ENCODE assay signal across 8 cellular contexts in genomic region chr13:40982772-40983171, GRCh38. TPM values are rescaled to one million over a fixed set of nuclear protein-coding genes. Genes with fewer than 3 reads are reported as not detected.
DNase-seq lines count a peak whose midpoint lies in the region; ATAC-seq and TF ChIP-seq lines count a peak whose summit lies in the region.

No MANE protein-coding gene starts in this region.

- H3K4me3 Mint-ChIP-seq in activated T-helper 17 cell treated with anti-CD3 and anti-CD28 coated beads, Interleukin-2, amount 50 U/mL, for 72 hours, result peak overlapping the region; percentile 98

- peak overlapping the region; percentile 94 for H3K4me2 ChIP-seq in Loucy (ENCODE audit: low read depth, low read length, poor library complexity, severe bottlenecking)

- peaks cover 91% of the 10 kb centered on the region for H4K20me1 ChIP-seq in Loucy (ENCODE audit: insufficient read depth, low read length, poor library complexity, severe bottlenecking)

- peaks cover 49% of the 10 kb centered on the region for H3K36me3 Mint-ChIP-seq in activated T-helper 17 cell treated with anti-CD3 and anti-CD28 coated beads, Interleukin-2, amount 50 U/mL, for 72 hours (ENCODE audit: low read depth)

- H3K27me3 ChIP-seq in Loucy (ENCODE audit: insufficient read depth, low read length, poor library complexity, severe bottlenecking) (no peaks in the 10 kb centered on the region), heart left ventricle (no peaks in the 10 kb centered on the region)

- no peaks in the 10 kb centered on the region for H3K9me3 ChIP-seq in Loucy (ENCODE audit: insufficient read depth, low read depth, low read length)
- H3K9me3 ChIP-seq in heart left ventricle, result no peaks in the 10 kb centered on the region

- H3K4me1 ChIP-seq in Loucy (ENCODE audit: insufficient read depth, low read length, poor library complexity, severe bottlenecking) (peaks cover 66% of the 10 kb centered on the region), heart left ventricle (peaks cover 20 to 91% (median 56%) of the 10 kb centered on the region in 12 donors)

- H3K79me2 ChIP-seq in Loucy (ENCODE audit: insufficient read depth, low read length), result peaks cover 98% of the 10 kb centered on the region

- H3F3A ChIP-seq in Loucy (ENCODE audit: low read depth), result peaks cover 19% of the 10 kb centered on the region

- WGBS in heart left ventricle, 4 donors, result 0 to 3% (median 2%) methylated on average over 3 of the region's 3 CpGs

- DNase-seq in GM10266 (ENCODE audit: extremely low spot score), result peak; percentile 52
- DNase-seq in heart left ventricle, result peak in 4 of 5 donors; percentile 33 to 73 (median 49)
- DNase-seq in stimulated activated CD4-positive, alpha-beta T cell treated with anti-CD3 and anti-CD28 coated beads, TNF-alpha, amount 100 ng/mL, for 1 hour (ENCODE audit: low read depth in 3 of 3, low spot score in 1 of 3), result peak in 2 of 3 donors; percentile 26 to 35
- no peak for DNase-seq in iPS-NIHi7 (ENCODE audit: extremely low spot score)
- DNase-seq in NCI-H2107 treated with DMSO at 0.1 percent for 48 hours (lab: John Stamatoyannopoulos, UW; ENCODE audit: unreplicated experiment), result no peak

- no peaks in the 10 kb centered on the region for H3K9me2 ChIP-seq in Loucy (replicated peaks; ENCODE audit: low read depth, low read length)

- peak overlapping the region; percentile 79 for H3K4me3 ChIP-seq in Loucy (ENCODE audit: low read length, poor library complexity, severe bottlenecking)
- H3K4me3 ChIP-seq in heart left ventricle, result peak overlapping the region in 11 of 12 donors; percentile 24 to 57 (median 45)

- H3K27me3 Mint-ChIP-seq in activated T-helper 17 cell treated with anti-CD3 and anti-CD28 coated beads, Interleukin-2, amount 50 U/mL, for 72 hours, result no peaks in the 10 kb centered on the region

- no peak for TF ChIP-seq CTCF in GM10266 (IDR thresholded peaks at IDR 0.05; ENCODE audit: control insufficient read depth, insufficient read depth, low read depth, missing control alignments)
- no peak for TF ChIP-seq CTCF in Loucy (conservative IDR thresholded peaks at IDR 0.05; ENCODE audit: low read length)
- no peak for TF ChIP-seq CTCF in heart left ventricle (IDR thresholded peaks at IDR 0.05)

- H3K27ac Mint-ChIP-seq in activated T-helper 17 cell treated with anti-CD3 and anti-CD28 coated beads, Interleukin-2, amount 50 U/mL, for 72 hours, result peak overlapping the region; percentile 85

- peak; percentile 60 for ATAC-seq in GM21528 (IDR thresholded peaks at IDR 0.05; ENCODE audit: low FRiP score, unreplicated experiment)
- ATAC-seq in activated T-helper 17 cell treated with anti-CD3 and anti-CD28 coated beads, Interleukin-2, amount 50 U/mL, for 72 hours (replicated peaks), result peak; percentile 72
- peak; percentile 64 to 88 (median 72) for ATAC-seq in heart left ventricle

- peaks cover 43% of the 10 kb centered on the region for H3K4me1 Mint-ChIP-seq in activated T-helper 17 cell treated with anti-CD3 and anti-CD28 coated beads, Interleukin-2, amount 50 U/mL, for 72 hours

- no peaks in the 10 kb centered on the region for H3K9me3 Mint-ChIP-seq in activated T-helper 17 cell treated with anti-CD3 and anti-CD28 coated beads, Interleukin-2, amount 50 U/mL, for 72 hours

- H3K27ac ChIP-seq in heart left ventricle, result peak overlapping the region; percentile 73 to 95 (median 82)

- H2AFZ ChIP-seq in Loucy (ENCODE audit: low read length), result no peak overlapping the region

- intact Hi-C loops in heart left ventricle (cut with DNase I), result loop anchor here in 5 of 10 donors (5.0 to 10.0 kb wide), 4 partner anchors 58 to 208 kb away; partner anchors contain the start of genes WBP4 (in 3 of the 5) and MRPS31 (in 1 of the 5)

- H3K36me3 ChIP-seq in Loucy (ENCODE audit: insufficient read depth, low read length) (peaks cover 46% of the 10 kb centered on the region), heart left ventricle (peaks cover 0 to 5% (median 0%) of the 10 kb centered on the region in 9 donors)

- peak overlapping the region; percentile 81 for H3K9ac ChIP-seq in Loucy (ENCODE audit: low read depth, low read length, poor library complexity, severe bottlenecking)

- peak in 1 of 2 donors; percentile 30 for TF ChIP-seq POLR2A in heart left ventricle (IDR thresholded peaks at IDR 0.05)

RNA-seq across cellular contexts. Expression of gene ELF1, which starts 36.3 kb away (rescaled TPM):
- 10 to 100 TPM; 76.0 to 80.1 TPM for total RNA-seq in activated T-helper 17 cell treated with anti-CD3 and anti-CD28 coated beads, Interleukin-2, amount 50 U/mL, for 72 hours
- 10 to 100 TPM; 28.6 to 75.4 (median 35.3) TPM for total RNA-seq in heart left ventricle
- polyA plus RNA-seq in heart left ventricle, result 10 to 100 TPM in 1 of 2 donors, 1 to 10 TPM in 1; 7.7 to 19.4 TPM

Comparison
In these comparisons a context has a peak if more than half of its experiments do, and no peak if none do; other contexts are left out.
1. DNase-seq: peak in GM10266 (single experiment), heart left ventricle (4 of 5) and stimulated activated CD4-positive, alpha-beta T cell treated with anti-CD3 and anti-CD28 coated beads, TNF-alpha, amount 100 ng/mL, for 1 hour (2 of 3); none in iPS-NIHi7 (single experiment) and NCI-H2107 treated with DMSO at 0.1 percent for 48 hours (single experiment).
2. Peak in every context shown above with its lines, with median percentiles within 50 percentile points of each other: ATAC-seq.